Comparison of ENCODE assay signal across 13 cellular contexts in genomic region chr1:207026177-207026576, GRCh38. TPM values are rescaled to one million over a fixed set of nuclear protein-coding genes. Genes with fewer than 3 reads are reported as not detected.
DNase-seq lines count a peak whose midpoint lies in the region; ATAC-seq and TF ChIP-seq lines count a peak whose summit lies in the region.
"Had no signal": no experiment of that assay in that cellular context is flagged by ENCODE, and none has a peak within 500 bp of the region (broad histone marks: within the 10 kb centered on the region; RNA-seq: fewer than 3 reads in every experiment).

No MANE protein-coding gene starts in this region.

- ATAC-seq in foreskin keratinocyte (no peak), GM18861 (IDR thresholded peaks at IDR 0.05; ENCODE audit: unreplicated experiment) (no peak), gastrocnemius medialis (no peak)

- 70 to 71% methylated on average over 4 of the region's 4 CpGs for WGBS in sigmoid colon, 2 donors

- H3K36me3 ChIP-seq in sigmoid colon (no peaks in the 10 kb centered on the region), gastrocnemius medialis (no peaks in the 10 kb centered on the region)

- TF ChIP-seq EP300 in sigmoid colon (IDR thresholded peaks at IDR 0.05) = no peak

- H3K4me1 ChIP-seq in foreskin keratinocyte (peaks cover 52% of the 10 kb centered on the region), sigmoid colon (peaks cover 0 to 24% (median 21%) of the 10 kb centered on the region in 4 donors), gastrocnemius medialis (peaks cover 17 to 25% of the 10 kb centered on the region in 2 donors)

- in situ Hi-C loops in SK-MEL-5 (cut with HindIII; ENCODE audit: low pct_unique_long_range_greater_than_20kb, low sequenced_read_pairs) (no loop called here), gastrocnemius medialis (cut with MboI; ENCODE audit: low sequenced_read_pairs in 4 of 4) (no loop called here)

- H3K27me3 ChIP-seq in foreskin keratinocyte (no peaks in the 10 kb centered on the region), sigmoid colon (no peaks in the 10 kb centered on the region), gastrocnemius medialis (no peaks in the 10 kb centered on the region)

- TF ChIP-seq CTCF in foreskin keratinocyte (conservative IDR thresholded peaks at IDR 0.05) (no peak), sigmoid colon (IDR thresholded peaks at IDR 0.05) (no peak), gastrocnemius medialis (IDR thresholded peaks at IDR 0.05 in 4 of 5, conservative IDR thresholded peaks at IDR 0.05 in 1 of 5) (no peak)

- no peaks in the 10 kb centered on the region for H3K9me3 ChIP-seq in sigmoid colon
- no peaks in the 10 kb centered on the region for H3K9me3 ChIP-seq in gastrocnemius medialis

- intact Hi-C loops in sigmoid colon (cut with DNase I) (no loop called here), gastrocnemius medialis (cut with DNase I; ENCODE audit: low total_unique reads) (no loop called here)

- H3K4me3 ChIP-seq in sigmoid colon (no peak overlapping the region), gastrocnemius medialis (no peak overlapping the region)

- TF ChIP-seq POLR2A in sigmoid colon (IDR thresholded peaks at IDR 0.05) (no peak), gastrocnemius medialis (IDR thresholded peaks at IDR 0.05) (no peak)

- H3K27ac ChIP-seq in foreskin keratinocyte = peak overlapping the region; percentile 98
- peak overlapping the region; percentile 42 to 65 (median 54) for H3K27ac ChIP-seq in sigmoid colon
- peak overlapping the region in 1 of 4 donors; percentile 23 for H3K27ac ChIP-seq in gastrocnemius medialis

- DNase-seq in AG20443 (ENCODE audit: low spot score) (peak; percentile 50), SK-MEL-5 (ENCODE audit: low read depth, low spot score) (peak; percentile 91), foreskin keratinocyte (peak in 1 of 2 donors; percentile 76), sigmoid colon (no peak), NCI-H2081 treated with DMSO at 0.1 percent for 48 hours (lab: John Stamatoyannopoulos, UW) (no peak), NCI-H1048 (lab: John Stamatoyannopoulos, UW) (no peak), gastrocnemius medialis (no peak)
- DNase-seq: activated effector memory CD4-positive, alpha-beta T cell treated with anti-CD3 and anti-CD28 coated beads, Interleukin-2, amount 50 U/mL, for 16 hours; CD4-positive, CD25-positive, alpha-beta regulatory T cell; cerebellar nuclear complex; NCI-H1436 had no signal

RNA-seq across cellular contexts. Expression of gene C1orf116, which starts 6.4 kb away (rescaled TPM):
- 0.13 and 0.50 TPM in 2 replicates for total RNA-seq in SK-MEL-5 (2014; rRNA removed; shearing (Covaris generic))
- polyA plus RNA-seq in SK-MEL-5 (2015; cell fraction: cytosol; rRNA removed) = 0.08 and 0.13 TPM in 2 replicates
- not detected in 2 replicates for polyA plus RNA-seq in SK-MEL-5 (2015; cell fraction: nucleus; rRNA removed)
- 76.9 and 78.2 TPM in 2 replicates for total RNA-seq in foreskin keratinocyte
- 56.6 and 69.5 TPM in 2 replicates for polyA plus RNA-seq in foreskin keratinocyte
- total RNA-seq in sigmoid colon = under 1 TPM in 3 of 4 donors, not detected in 1; 0.14 to 0.36 (median 0.28) TPM
- 10 to 100 TPM in 1 of 3 donors, 1 to 10 TPM in 2; 7.8 to 22.4 (median 8.9) TPM for polyA plus RNA-seq in sigmoid colon
- 1 to 10 TPM in 1 of 4 donors, under 1 TPM in 3; 0.46 to 1.1 (median 0.65) TPM for total RNA-seq in gastrocnemius medialis
- total RNA-seq: fibroblast of villous mesenchyme had no signal
- polyA plus RNA-seq: CD4-positive, CD25-positive, alpha-beta regulatory T cell had no signal

RNA-seq across cellular contexts. Expression of gene YOD1, which starts 24.8 kb away (rescaled TPM):
- 9.2 and 9.4 TPM in 2 replicates for total RNA-seq in SK-MEL-5 (2014; rRNA removed; shearing (Covaris generic))
- 2.3 and 3.0 TPM in 2 replicates for polyA plus RNA-seq in SK-MEL-5 (2015; cell fraction: cytosol; rRNA removed)
- 30.5 and 32.9 TPM in 2 replicates for polyA plus RNA-seq in SK-MEL-5 (2015; cell fraction: nucleus; rRNA removed)
- 9.3 and 9.6 TPM in 2 replicates for total RNA-seq in foreskin keratinocyte
- 1.8 and 2.3 TPM in 2 replicates for polyA plus RNA-seq in foreskin keratinocyte
- total RNA-seq in sigmoid colon = 1 to 10 TPM; 5.2 to 7.8 (median 7.3) TPM
- 1 to 10 TPM; 1.2 to 3.2 (median 2.5) TPM for polyA plus RNA-seq in sigmoid colon
- total RNA-seq in gastrocnemius medialis = 1 to 10 TPM; 3.0 to 6.7 (median 6.2) TPM

RNA-seq across cellular contexts. Expression of gene PFKFB2, which starts 26.9 kb away (rescaled TPM):
- total RNA-seq in SK-MEL-5 (2014; rRNA removed; shearing (Covaris generic)) = 24.0 and 24.9 TPM in 2 replicates
- polyA plus RNA-seq in SK-MEL-5 (2015; cell fraction: cytosol; rRNA removed) = 11.0 and 16.9 TPM in 2 replicates
- 35.4 and 47.0 TPM in 2 replicates for polyA plus RNA-seq in SK-MEL-5 (2015; cell fraction: nucleus; rRNA removed)
- 12.1 and 12.5 TPM in 2 replicates for total RNA-seq in foreskin keratinocyte
- 2.6 and 3.1 TPM in 2 replicates for polyA plus RNA-seq in foreskin keratinocyte
- total RNA-seq in sigmoid colon = 1 to 10 TPM; 5.0 to 7.8 (median 5.5) TPM
- polyA plus RNA-seq in sigmoid colon = 10 to 100 TPM; 15.6 to 24.9 (median 18.7) TPM
- 10 to 100 TPM; 35.5 to 40.3 (median 37.6) TPM for total RNA-seq in gastrocnemius medialis

RNA-seq across cellular contexts. Expression of gene FCAMR, which starts 55.9 kb away (rescaled TPM):
- total RNA-seq in SK-MEL-5 (2014; rRNA removed; shearing (Covaris generic)) = not detected in 2 replicates
- not detected in 2 replicates for polyA plus RNA-seq in SK-MEL-5 (2015; cell fraction: cytosol; rRNA removed)
- not detected in 2 replicates for polyA plus RNA-seq in SK-MEL-5 (2015; cell fraction: nucleus; rRNA removed)
- total RNA-seq in foreskin keratinocyte = not detected in 2 replicates
- not detected in 2 replicates for polyA plus RNA-seq in foreskin keratinocyte
- total RNA-seq in sigmoid colon = not detected
- 1 to 10 TPM in 1 of 3 donors, not detected in 2; 1.5 TPM for polyA plus RNA-seq in sigmoid colon
- total RNA-seq in gastrocnemius medialis = not detected
- total RNA-seq: CD4-positive, CD25-positive, alpha-beta regulatory T cell; fibroblast of villous mesenchyme had no signal
- polyA plus RNA-seq: CD4-positive, CD25-positive, alpha-beta regulatory T cell had no signal

Comparison
In these comparisons a context has a peak if more than half of its experiments do, and no peak if none do; other contexts are left out.
1. DNase-seq: peak in AG20443 (single experiment) and SK-MEL-5 (single experiment); none in sigmoid colon (single experiment), NCI-H2081 treated with DMSO at 0.1 percent for 48 hours (single experiment), NCI-H1048 (single experiment) and gastrocnemius medialis (0 of 2).
2. RNA of gene C1orf116, which starts 6.4 kb away (total RNA-seq): 76.9 to 78.2 TPM in foreskin keratinocyte; 0.46 to 1.1 TPM in gastrocnemius medialis, 0.13 to 0.50 TPM in SK-MEL-5 and 0.14 to 0.36 TPM in sigmoid colon; every median in the first group is over 10 times any median in the second.